12 cellular contexts compared by ENCODE assay signal in genomic region chr17:4771519-4772234, GRCh38. TPM values are rescaled to one million over a fixed set of nuclear protein-coding genes. Genes with fewer than 3 reads are reported as not detected.
DNase-seq lines count a peak whose midpoint lies in the region; ATAC-seq and TF ChIP-seq lines count a peak whose summit lies in the region.
"Had no signal": no experiment of that assay in that cellular context is flagged by ENCODE, and none has a peak within 500 bp of the region (broad histone marks: within the 10 kb centered on the region; RNA-seq: fewer than 3 reads in every experiment).

A gene with protein sequence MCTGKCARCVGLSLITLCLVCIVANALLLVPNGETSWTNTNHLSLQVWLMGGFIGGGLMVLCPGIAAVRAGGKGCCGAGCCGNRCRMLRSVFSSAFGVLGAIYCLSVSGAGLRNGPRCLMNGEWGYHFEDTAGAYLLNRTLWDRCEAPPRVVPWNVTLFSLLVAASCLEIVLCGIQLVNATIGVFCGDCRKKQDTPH (plus strand): TSS chr17:4771886. CDS start chr17:4771923, 37 bp downstream.

- H3K4me3 Mint-ChIP-seq in activated naive CD4-positive, alpha-beta T cell treated with anti-CD3 and anti-CD28 coated beads, Interleukin-2, amount 10 ng/mL, durations not matched to agents 7 days and 5 days: no peak within 1 kb of the TSS
- no peak within 1 kb of the TSS for H3K4me3 Mint-ChIP-seq in stimulated activated effector memory CD8-positive, alpha-beta T cell treated with anti-CD3 and anti-CD28 coated beads, Interleukin-12 subunit alpha, Interleukin-12 subunit beta, amount 100 ng/mL, for 72 hours

- H3K9me3 ChIP-seq in body of pancreas (no peaks in the 10 kb centered on the region), HAP-1 (no peaks in the 10 kb centered on the region)

- 35 to 39% methylated on average over 13 of the region's 13 CpGs for WGBS in body of pancreas, 2 donors

- H3K27ac ChIP-seq in body of pancreas: no peak within 1 kb of the TSS
- H3K27ac ChIP-seq: epithelial cell of prostate had no signal

- H3K4me1 Mint-ChIP-seq in activated naive CD4-positive, alpha-beta T cell treated with anti-CD3 and anti-CD28 coated beads, Interleukin-2, amount 10 ng/mL, durations not matched to agents 7 days and 5 days: peaks cover 16% of the 10 kb centered on the region
- peaks cover 8% of the 10 kb centered on the region for H3K4me1 Mint-ChIP-seq in stimulated activated effector memory CD8-positive, alpha-beta T cell treated with anti-CD3 and anti-CD28 coated beads, Interleukin-12 subunit alpha, Interleukin-12 subunit beta, amount 100 ng/mL, for 72 hours

- no peaks in the 10 kb centered on the region for H3K36me3 Mint-ChIP-seq in activated naive CD4-positive, alpha-beta T cell treated with anti-CD3 and anti-CD28 coated beads, Interleukin-2, amount 10 ng/mL, durations not matched to agents 7 days and 5 days
- no peaks in the 10 kb centered on the region for H3K36me3 Mint-ChIP-seq in stimulated activated effector memory CD8-positive, alpha-beta T cell treated with anti-CD3 and anti-CD28 coated beads, Interleukin-12 subunit alpha, Interleukin-12 subunit beta, amount 100 ng/mL, for 72 hours

- H3K27me3 Mint-ChIP-seq in activated naive CD4-positive, alpha-beta T cell treated with anti-CD3 and anti-CD28 coated beads, Interleukin-2, amount 10 ng/mL, durations not matched to agents 7 days and 5 days: peaks cover 45% of the 10 kb centered on the region

- in situ Hi-C loops in HAP-1 (cut with MboI; ENCODE audit: low sequenced_read_pairs): no loop called here

- no peaks in the 10 kb centered on the region for H3K36me3 ChIP-seq in body of pancreas (replicated peaks in 1 of 2; ENCODE audit: insufficient read depth in 1 of 2, low read depth in 2 of 2)
- no peaks in the 10 kb centered on the region for H3K36me3 ChIP-seq in HAP-1 (replicated peaks)

- H3K4me1 ChIP-seq in body of pancreas (peaks cover 7% of the 10 kb centered on the region), HAP-1 (no peaks in the 10 kb centered on the region)

- no peak for TF ChIP-seq CTCF in body of pancreas (IDR thresholded peaks at IDR 0.05)

- ATAC-seq in body of pancreas (peak; percentile 68), HG02973 (IDR thresholded peaks at IDR 0.05; ENCODE audit: unreplicated experiment) (no peak), GM21723 (IDR thresholded peaks at IDR 0.05; ENCODE audit: unreplicated experiment) (no peak)
- ATAC-seq in stimulated activated effector memory CD8-positive, alpha-beta T cell treated with anti-CD3 and anti-CD28 coated beads, Interleukin-12 subunit alpha, Interleukin-12 subunit beta, amount 100 ng/mL, for 72 hours: peak; percentile 69

- H3K9me3 Mint-ChIP-seq in activated naive CD4-positive, alpha-beta T cell treated with anti-CD3 and anti-CD28 coated beads, Interleukin-2, amount 10 ng/mL, durations not matched to agents 7 days and 5 days: no peaks in the 10 kb centered on the region
- H3K9me3 Mint-ChIP-seq in stimulated activated effector memory CD8-positive, alpha-beta T cell treated with anti-CD3 and anti-CD28 coated beads, Interleukin-12 subunit alpha, Interleukin-12 subunit beta, amount 100 ng/mL, for 72 hours: no peaks in the 10 kb centered on the region

- H3K4me3 ChIP-seq in body of pancreas (no peak within 1 kb of the TSS), HAP-1 (no peak within 1 kb of the TSS)

- peak within 1 kb of the TSS; percentile 1 for H3K27ac Mint-ChIP-seq in activated naive CD4-positive, alpha-beta T cell treated with anti-CD3 and anti-CD28 coated beads, Interleukin-2, amount 10 ng/mL, durations not matched to agents 7 days and 5 days
- H3K27ac Mint-ChIP-seq in stimulated activated effector memory CD8-positive, alpha-beta T cell treated with anti-CD3 and anti-CD28 coated beads, Interleukin-12 subunit alpha, Interleukin-12 subunit beta, amount 100 ng/mL, for 72 hours: peak within 1 kb of the TSS; percentile 7

- intact Hi-C loops in body of pancreas (cut with DNase I): no loop called here

- no peak for TF ChIP-seq POLR2A in body of pancreas (IDR thresholded peaks at IDR 0.05)

- CTCF ChIA-PET in activated naive CD4-positive, alpha-beta T cell treated with anti-CD3 and anti-CD28 coated beads, Interleukin-2, amount 10 ng/mL, durations not matched to agents 7 days and 5 days (lab: Charles Lee): no interaction called here

- peak; percentile 64 for DNase-seq in activated naive CD4-positive, alpha-beta T cell treated with anti-CD3 and anti-CD28 coated beads, Interleukin-2, amount 10 ng/mL, durations not matched to agents 7 days and 5 days
- DNase-seq in activated naive CD4-positive, alpha-beta T cell treated with Interleukin-2 at 50 U/mL for 16 hours: no peak
- DNase-seq in NCI-H446 (lab: John Stamatoyannopoulos, UW): peak; percentile 62 to 86
- DNase-seq in body of pancreas: peak in 3 of 4 donors; percentile 35 to 64 (median 51)
- no peak for DNase-seq in stimulated activated effector memory CD8-positive, alpha-beta T cell treated with anti-CD3 and anti-CD28 coated beads, Interleukin-12 subunit alpha, Interleukin-12 subunit beta, amount 100 ng/mL, for 72 hours (ENCODE audit: low spot score in 2 of 2)
- DNase-seq in HAP-1 (ENCODE audit: low spot score in 2 of 2): no peak
- DNase-seq: AML-193, anterior cingulate cortex, NCI-H1930 had no signal

- H3K27me3 ChIP-seq in body of pancreas (no peaks in the 10 kb centered on the region), HAP-1 (ENCODE audit: low read depth) (no peaks in the 10 kb centered on the region)

RNA-seq across cellular contexts. Expression of the gene that starts here (rescaled TPM):
- 1 to 10 TPM; 1.8 to 2.0 TPM for total RNA-seq in body of pancreas

Comparison
In these comparisons a context has a peak if more than half of its experiments do, and no peak if none do; other contexts are left out.
1. DNase-seq: peak in activated naive CD4-positive, alpha-beta T cell treated with anti-CD3 and anti-CD28 coated beads, Interleukin-2, amount 10 ng/mL, durations not matched to agents 7 days and 5 days (single experiment), NCI-H446 (2 of 2) and body of pancreas (3 of 4); none in activated naive CD4-positive, alpha-beta T cell treated with Interleukin-2 at 50 U/mL for 16 hours (single experiment), stimulated activated effector memory CD8-positive, alpha-beta T cell treated with anti-CD3 and anti-CD28 coated beads, Interleukin-12 subunit alpha, Interleukin-12 subunit beta, amount 100 ng/mL, for 72 hours (0 of 2) and HAP-1 (0 of 2).
2. ATAC-seq: peak in body of pancreas (single experiment) and stimulated activated effector memory CD8-positive, alpha-beta T cell treated with anti-CD3 and anti-CD28 coated beads, Interleukin-12 subunit alpha, Interleukin-12 subunit beta, amount 100 ng/mL, for 72 hours (single experiment); none in HG02973 (single experiment) and GM21723 (single experiment).